ENCODE assay signal across 8 cellular contexts in genomic region chr17:46922804-46923635, GRCh38. TPM values are rescaled to one million over a fixed set of nuclear protein-coding genes. Genes with fewer than 3 reads are reported as not detected.
A peak's percentile ranks its signal among the peaks of the same experiment; 100 is the strongest.
DNase-seq lines count a peak whose midpoint lies in the region; ATAC-seq and TF ChIP-seq lines count a peak whose summit lies in the region.

Gene GOSR2 (plus strand): TSS chr17:46923160. CDS start chr17:46923193, 33 bp downstream.

- no peaks in the 10 kb centered on the region for H3K9me3 Mint-ChIP-seq in activated naive CD4-positive, alpha-beta T cell treated with anti-CD3 and anti-CD28 coated beads, Interleukin-2, amount 50 U/mL, for 72 hours
- H3K9me3 Mint-ChIP-seq in osteocyte (ENCODE audit: unreplicated experiment) = no peaks in the 10 kb centered on the region

- H3K27ac ChIP-seq in thoracic aorta = peak within 1 kb of the TSS; percentile 96 to 97

- H3K4me1 ChIP-seq in thoracic aorta (ENCODE audit: control insufficient read depth in 1 of 2, low read depth in 2 of 2) = peaks cover 16 to 19% of the 10 kb centered on the region in 2 donors

- peak within 1 kb of the TSS; percentile 84 for H3K4me3 Mint-ChIP-seq in osteocyte (ENCODE audit: unreplicated experiment)

- peak; percentile 88 for ATAC-seq in HG02588 (IDR thresholded peaks at IDR 0.05; ENCODE audit: unreplicated experiment)
- peak; percentile 97 for ATAC-seq in activated naive CD4-positive, alpha-beta T cell treated with anti-CD3 and anti-CD28 coated beads, Interleukin-2, amount 50 U/mL, for 72 hours
- peak; percentile 96 for ATAC-seq in thoracic aorta (ENCODE audit: insufficient number of reproducible peaks, low FRiP score, low read depth)

- DNase-seq in NCI-H1092 (lab: John Stamatoyannopoulos, UW) (peak; percentile 88), SKM-1 (lab: John Stamatoyannopoulos, UW; ENCODE audit: unreplicated experiment) (peak; percentile 87), glomerular visceral epithelial cell (ENCODE audit: extremely low spot score) (peak; percentile 90), osteocyte (ENCODE audit: extremely low spot score, unreplicated experiment) (peak; percentile 95), thoracic aorta (ENCODE audit: low spot score) (peak; percentile 45)
- DNase-seq in activated naive CD4-positive, alpha-beta T cell treated with anti-CD3 and anti-CD28 coated beads, Interleukin-2, amount 50 U/mL, for 72 hours (ENCODE audit: low spot score in 2 of 2) = peak; percentile 92

- no peaks in the 10 kb centered on the region for H3K36me3 ChIP-seq in thoracic aorta

- peaks cover 8 to 10% of the 10 kb centered on the region in 2 donors for H3K36me3 Mint-ChIP-seq in activated naive CD4-positive, alpha-beta T cell treated with anti-CD3 and anti-CD28 coated beads, Interleukin-2, amount 50 U/mL, for 72 hours
- no peaks in the 10 kb centered on the region for H3K36me3 Mint-ChIP-seq in osteocyte (ENCODE audit: unreplicated experiment)

- H3K27me3 Mint-ChIP-seq in osteocyte (ENCODE audit: unreplicated experiment) = no peaks in the 10 kb centered on the region

- H3K27ac Mint-ChIP-seq in activated naive CD4-positive, alpha-beta T cell treated with anti-CD3 and anti-CD28 coated beads, Interleukin-2, amount 50 U/mL, for 72 hours = peak within 1 kb of the TSS; percentile 100
- H3K27ac Mint-ChIP-seq in osteocyte (ENCODE audit: unreplicated experiment) = peak within 1 kb of the TSS; percentile 100

- H3K4me3 ChIP-seq in GM08714 (ENCODE audit: low read length) = peak within 1 kb of the TSS; percentile 88
- peak within 1 kb of the TSS; percentile 95 for H3K4me3 ChIP-seq in thoracic aorta

- TF ChIP-seq CTCF in osteocyte (IDR thresholded peaks at IDR 0.05) (no peak), thoracic aorta (IDR thresholded peaks at IDR 0.05) (peak; percentile 8)

- no peaks in the 10 kb centered on the region for H3K9me3 ChIP-seq in thoracic aorta

- H3K27me3 ChIP-seq in thoracic aorta (replicated peaks; ENCODE audit: insufficient read depth) = no peaks in the 10 kb centered on the region

- peaks cover 33% of the 10 kb centered on the region for H3K4me1 Mint-ChIP-seq in osteocyte (ENCODE audit: unreplicated experiment)

RNA-seq across cellular contexts. Expression of gene GOSR2, which starts in this region (rescaled TPM):
- total RNA-seq in activated naive CD4-positive, alpha-beta T cell treated with anti-CD3 and anti-CD28 coated beads, Interleukin-2, amount 50 U/mL, for 72 hours = 10 to 100 TPM; 38.4 TPM
- total RNA-seq in osteocyte (58.0 and 63.7 TPM in 2 replicates), thoracic aorta (10 to 100 TPM; 30.9 to 94.8 TPM)

Comparison
In these comparisons a context has a peak if more than half of its experiments do, and no peak if none do; other contexts are left out.
1. Peak in every context shown above with its lines: DNase-seq, ATAC-seq, H3K4me3 ChIP-seq and H3K27ac ChIP-seq.
2. DNase-seq: peak in every context shown above with its lines; median percentile 95 in osteocyte; 92 in activated naive CD4-positive, alpha-beta T cell treated with anti-CD3 and anti-CD28 coated beads, Interleukin-2, amount 50 U/mL, for 72 hours; 90 in glomerular visceral epithelial cell; 88 in NCI-H1092; 87 in SKM-1; 45 in thoracic aorta.